ENCODE assay signal across 8 cellular contexts in the genomic region with DNA sequence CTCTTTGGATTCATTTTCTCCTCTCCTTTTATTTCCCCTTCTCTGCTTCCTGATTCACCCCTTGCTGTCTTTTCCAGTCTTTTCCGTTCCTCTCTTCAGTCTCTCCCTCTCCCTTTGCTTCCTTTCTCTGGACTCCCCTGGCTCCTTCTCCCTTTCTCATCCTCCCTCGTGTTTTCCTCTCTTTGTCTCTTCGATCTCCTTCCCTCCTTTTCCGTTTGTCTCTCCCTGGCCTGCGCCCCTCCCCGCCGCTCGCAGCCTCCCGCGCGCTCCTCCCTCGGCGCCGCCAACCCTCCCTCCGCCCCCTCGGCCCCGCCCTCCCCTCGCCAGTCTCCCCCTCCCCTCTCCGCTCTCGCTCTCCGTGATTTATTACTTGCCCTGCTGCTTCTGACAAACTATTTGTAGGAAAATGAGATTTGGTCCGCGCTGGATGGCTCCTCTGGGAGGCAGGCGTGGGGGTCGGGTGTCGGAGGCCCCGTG. TPM values are rescaled to one million over a fixed set of nuclear protein-coding genes. Genes with fewer than 3 reads are reported as not detected.
DNase-seq lines count a peak whose midpoint lies in the region; ATAC-seq, FAIRE-seq and TF ChIP-seq lines count a peak whose summit lies in the region.

No MANE protein-coding gene starts in this region.

- no peaks in the 10 kb centered on the region; the same call in 2 of the 3 replicates for H3K9me3 ChIP-seq in A549

- FAIRE-seq in A549 (lab: Jason Lieb, UNC): no peak
- no peak for FAIRE-seq in H54 (lab: Jason Lieb, UNC)

- WGBS in A549 (ENCODE audit: missing lambda C conversion rate): 2% methylated on average over 9 of the region's 27 CpGs

- no peak; the same call in 2 of the 3 replicates for TF ChIP-seq CTCF in A549 (IDR thresholded peaks at IDR 0.05)
- no peak for TF ChIP-seq CTCF in epithelial cell of proximal tubule (conservative IDR thresholded peaks at IDR 0.05; ENCODE audit: low read depth, low read length)

- TF ChIP-seq EP300 in A549 (IDR thresholded peaks at IDR 0.05): no peak

- CTCF ChIA-PET in A549 (lab: Yijun Ruan, JAX): no interaction called here

- ATAC-seq in A549: peak; percentile 67 to 78
- ATAC-seq in stimulated activated naive CD8-positive, alpha-beta T cell treated with anti-CD3 and anti-CD28 coated beads, Interleukin-15, Interleukin-2, amounts not matched to agents 100 U/mL and 50 U/mL, for 24 hours: peak; percentile 65

- H3K27ac ChIP-seq in A549: peak overlapping the region; percentile 89 to 92

- DNase-seq in A549 (ENCODE audit: low read depth in 1 of 2, low spot score in 1 of 2): peak; percentile 80 to 85
- peak; percentile 73 for DNase-seq in H54 (ENCODE audit: insufficient read length, low spot score)
- peak; percentile 33 to 83 for DNase-seq in NCI-H526 (lab: John Stamatoyannopoulos, UW)
- peak; percentile 6 to 9 for DNase-seq in activated CD8-positive, alpha-beta memory T cell treated with anti-CD3 and anti-CD28 coated beads for 1 hour (ENCODE audit: extremely low read depth in 1 of 2, low read depth in 1 of 2)
- no peak for DNase-seq in epithelial cell of proximal tubule (ENCODE audit: low read depth)
- DNase-seq in myocyte (ENCODE audit: low read depth): peak; percentile 82
- DNase-seq in stimulated activated naive CD8-positive, alpha-beta T cell treated with anti-CD3 and anti-CD28 coated beads, Interleukin-15, Interleukin-2, amounts not matched to agents 100 U/mL and 50 U/mL, for 24 hours: peak; percentile 62
- no peak for DNase-seq in MV-4-11 (lab: John Stamatoyannopoulos, UW)

- H3K4me3 ChIP-seq in A549 (peak overlapping the region; percentile 60), epithelial cell of proximal tubule (ENCODE audit: low read depth, low read length) (peak overlapping the region; percentile 55)

- POLR2A ChIA-PET in A549 (lab: Yijun Ruan, JAX): no interaction called here

- H3K4me2 ChIP-seq in A549: peak overlapping the region; percentile 66

- H3K4me1 ChIP-seq in A549: peaks cover 51% of the 10 kb centered on the region

- TF ChIP-seq POLR2A in A549 (IDR thresholded peaks at IDR 0.05; ENCODE audit: low read length): peak; percentile 33
- no peak for TF ChIP-seq POLR2A in H54 (IDR thresholded peaks at IDR 0.05; ENCODE audit: low read depth, low read length)

- TF ChIP-seq RAD21 in A549 (conservative IDR thresholded peaks at IDR 0.05 in 1 of 2, IDR thresholded peaks at IDR 0.05 in 1 of 2): no peak

TF ChIP-seq in A549, 52 proteins besides CTCF, POLR2A, EP300 and RAD21:
- TF ChIP-seq MAZ (IDR thresholded peaks at IDR 0.05; ENCODE audit: borderline replicate concordance, low read depth, low read length) (0 out of 2 replicates have a peak, but pooled peaks have one; percentile 57), SMC3 (IDR thresholded peaks at IDR 0.05) (peak; percentile 21; the same call in 2 of the 3 replicates), HEYL (CRISPR knock-in tag; IDR thresholded peaks at IDR 0.05) (no peak), EHF (CRISPR knock-in tag; IDR thresholded peaks at IDR 0.05) (no peak), CHD4 (IDR thresholded peaks at IDR 0.05; ENCODE audit: borderline replicate concordance) (no peak), HOXB13 (CRISPR knock-in tag; IDR thresholded peaks at IDR 0.05; ENCODE audit: low read depth) (no peak), HOXB5 (CRISPR knock-in tag; IDR thresholded peaks at IDR 0.05) (peak; percentile 53; the same call in 1 of the 2 replicates), RFX5 (IDR thresholded peaks at IDR 0.05) (no peak), ZFP36 (IDR thresholded peaks at IDR 0.05; ENCODE audit: borderline replicate concordance, partially characterized antibody) (no peak), KDM1A (IDR thresholded peaks at IDR 0.05; ENCODE audit: low read depth) (no peak), FOSB (CRISPR knock-in tag; IDR thresholded peaks at IDR 0.05) (no peak), PHF8 (IDR thresholded peaks at IDR 0.05; ENCODE audit: borderline replicate concordance, low read depth) (peak; percentile 53; the same call in 1 of the 2 replicates), JUN (IDR thresholded peaks at IDR 0.05) (peak in 1 of 2 experiments; percentile 54; a peak in 2 of 5 replicates), ZSCAN20 (CRISPR knock-in tag; IDR thresholded peaks at IDR 0.05) (no peak)
- TF ChIP-seq, protein P1, sequence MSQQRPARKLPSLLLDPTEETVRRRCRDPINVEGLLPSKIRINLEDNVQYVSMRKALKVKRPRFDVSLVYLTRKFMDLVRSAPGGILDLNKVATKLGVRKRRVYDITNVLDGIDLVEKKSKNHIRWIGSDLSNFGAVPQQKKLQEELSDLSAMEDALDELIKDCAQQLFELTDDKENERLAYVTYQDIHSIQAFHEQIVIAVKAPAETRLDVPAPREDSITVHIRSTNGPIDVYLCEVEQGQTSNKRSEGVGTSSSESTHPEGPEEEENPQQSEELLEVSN (IDR thresholded peaks at IDR 0.05; ENCODE audit: borderline replicate concordance, low read depth): peak; percentile 98
- TF ChIP-seq, protein P2, sequence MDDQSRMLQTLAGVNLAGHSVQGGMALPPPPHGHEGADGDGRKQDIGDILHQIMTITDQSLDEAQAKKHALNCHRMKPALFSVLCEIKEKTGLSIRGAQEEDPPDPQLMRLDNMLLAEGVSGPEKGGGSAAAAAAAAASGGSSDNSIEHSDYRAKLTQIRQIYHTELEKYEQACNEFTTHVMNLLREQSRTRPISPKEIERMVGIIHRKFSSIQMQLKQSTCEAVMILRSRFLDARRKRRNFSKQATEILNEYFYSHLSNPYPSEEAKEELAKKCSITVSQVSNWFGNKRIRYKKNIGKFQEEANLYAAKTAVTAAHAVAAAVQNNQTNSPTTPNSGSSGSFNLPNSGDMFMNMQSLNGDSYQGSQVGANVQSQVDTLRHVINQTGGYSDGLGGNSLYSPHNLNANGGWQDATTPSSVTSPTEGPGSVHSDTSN (IDR thresholded peaks at IDR 0.05): peak; percentile 54; the same call in 1 of the 2 replicates
- TF ChIP-seq, protein P3, sequence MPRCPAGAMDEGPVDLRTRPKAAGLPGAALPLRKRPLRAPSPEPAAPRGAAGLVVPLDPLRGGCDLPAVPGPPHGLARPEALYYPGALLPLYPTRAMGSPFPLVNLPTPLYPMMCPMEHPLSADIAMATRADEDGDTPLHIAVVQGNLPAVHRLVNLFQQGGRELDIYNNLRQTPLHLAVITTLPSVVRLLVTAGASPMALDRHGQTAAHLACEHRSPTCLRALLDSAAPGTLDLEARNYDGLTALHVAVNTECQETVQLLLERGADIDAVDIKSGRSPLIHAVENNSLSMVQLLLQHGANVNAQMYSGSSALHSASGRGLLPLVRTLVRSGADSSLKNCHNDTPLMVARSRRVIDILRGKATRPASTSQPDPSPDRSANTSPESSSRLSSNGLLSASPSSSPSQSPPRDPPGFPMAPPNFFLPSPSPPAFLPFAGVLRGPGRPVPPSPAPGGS (IDR thresholded peaks at IDR 0.05): 0 out of 3 replicates have a peak, but pooled peaks have one; percentile 62
- TF ChIP-seq, protein P4, sequence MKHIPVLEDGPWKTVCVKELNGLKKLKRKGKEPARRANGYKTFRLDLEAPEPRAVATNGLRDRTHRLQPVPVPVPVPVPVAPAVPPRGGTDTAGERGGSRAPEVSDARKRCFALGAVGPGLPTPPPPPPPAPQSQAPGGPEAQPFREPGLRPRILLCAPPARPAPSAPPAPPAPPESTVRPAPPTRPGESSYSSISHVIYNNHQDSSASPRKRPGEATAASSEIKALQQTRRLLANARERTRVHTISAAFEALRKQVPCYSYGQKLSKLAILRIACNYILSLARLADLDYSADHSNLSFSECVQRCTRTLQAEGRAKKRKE (CRISPR knock-in tag; IDR thresholded peaks at IDR 0.05; ENCODE audit: low read depth): peak; percentile 77
- TF ChIP-seq, protein P5, sequence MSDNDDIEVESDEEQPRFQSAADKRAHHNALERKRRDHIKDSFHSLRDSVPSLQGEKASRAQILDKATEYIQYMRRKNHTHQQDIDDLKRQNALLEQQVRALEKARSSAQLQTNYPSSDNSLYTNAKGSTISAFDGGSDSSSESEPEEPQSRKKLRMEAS (IDR thresholded peaks at IDR 0.05): peak; percentile 94

RNA-seq across cellular contexts. Expression of a gene that starts 46.0 kb away (rescaled TPM):
- polyA plus RNA-seq in A549 (2011; rRNA removed) (0.71 and 1.0 TPM in 2 replicates), A549 (2017; fragmentation: RNase III; extraction: RNeasy Plus Mini Kit Qiagen cat#74134 plus additional on column Dnase treatment) (0.81 to 1.7 TPM (median 1.5 TPM) in 3 replicates)
- 0.54 and 0.66 TPM in 2 replicates for polyA plus RNA-seq in A549 (2012; cell fraction: cytosol; rRNA removed)
- polyA plus RNA-seq in A549 (2012; cell fraction: nucleus; rRNA removed): 0.40 and 0.91 TPM in 2 replicates
- polyA minus RNA-seq in A549 (2011; rRNA and poly(A)+ RNA removed): 1.0 and 1.7 TPM in 2 replicates
- total RNA-seq in epithelial cell of proximal tubule (109 and 127 TPM in 2 replicates), myocyte (19.6 and 27.8 TPM in 2 replicates)
- polyA plus RNA-seq in myocyte (2012): 38.9 TPM

Comparison
In these comparisons a context has a peak if more than half of its experiments do, and no peak if none do; other contexts are left out.
1. DNase-seq: peak in A549 (2 of 2), H54 (single experiment), NCI-H526 (2 of 2), activated CD8-positive, alpha-beta memory T cell treated with anti-CD3 and anti-CD28 coated beads for 1 hour (2 of 2), myocyte (single experiment) and stimulated activated naive CD8-positive, alpha-beta T cell treated with anti-CD3 and anti-CD28 coated beads, Interleukin-15, Interleukin-2, amounts not matched to agents 100 U/mL and 50 U/mL, for 24 hours (single experiment); none in epithelial cell of proximal tubule (single experiment) and MV-4-11 (single experiment).